ENCODE assay signal across 8 cellular contexts in genomic region chr1:27643626-27644368, GRCh38. TPM values are rescaled to one million over a fixed set of nuclear protein-coding genes. Genes with fewer than 3 reads are reported as not detected.
DNase-seq lines count a peak whose midpoint lies in the region; ATAC-seq and TF ChIP-seq lines count a peak whose summit lies in the region.

No MANE protein-coding gene starts in this region.

- no peaks in the 10 kb centered on the region for H3K36me3 ChIP-seq in OCI-LY7 (ENCODE audit: insufficient read depth, low read length)

- CTCF ChIA-PET in OCI-LY7 (lab: Charles Lee; ENCODE audit: unreplicated experiment), result interaction anchor here (0.7 kb wide), 1 partner anchor 19 kb away, joined by 3 read pairs; no protein-coding TSS in a partner anchor

- no peaks in the 10 kb centered on the region for H3K36me3 Mint-ChIP-seq in activated T-cell treated with anti-CD3 and anti-CD28 coated beads, Interleukin-2, amount 50 U/mL, for 24 hours (ENCODE audit: low read depth)
- no peaks in the 10 kb centered on the region for H3K36me3 Mint-ChIP-seq in progenitor cell of endocrine pancreas (ENCODE audit: insufficient read depth)

- no peaks in the 10 kb centered on the region for H3K79me2 ChIP-seq in OCI-LY7 (ENCODE audit: insufficient read depth, low read depth, low read length)

- no peaks in the 10 kb centered on the region for H3K9me2 ChIP-seq in OCI-LY7 (ENCODE audit: insufficient read depth, low read length)

- TF ChIP-seq CTCF in OCI-LY7 (conservative IDR thresholded peaks at IDR 0.05; ENCODE audit: low read length) (peak; percentile 83), fibroblast of mammary gland (conservative IDR thresholded peaks at IDR 0.05; ENCODE audit: control insufficient read depth, insufficient read depth, low read depth, low read length) (peak; percentile 90), progenitor cell of endocrine pancreas (IDR thresholded peaks at IDR 0.05; ENCODE audit: unreplicated experiment) (peak; percentile 76)

- peaks cover 4% of the 10 kb centered on the region for H3K4me1 ChIP-seq in OCI-LY7 (ENCODE audit: insufficient read depth, low read length, poor library complexity, severe bottlenecking)

- no peaks in the 10 kb centered on the region for H3K9me3 Mint-ChIP-seq in activated T-cell treated with anti-CD3 and anti-CD28 coated beads, Interleukin-2, amount 50 U/mL, for 24 hours
- H3K9me3 Mint-ChIP-seq in progenitor cell of endocrine pancreas (ENCODE audit: low read depth), result no peaks in the 10 kb centered on the region

- no peaks in the 10 kb centered on the region for H3K9me3 ChIP-seq in OCI-LY7 (ENCODE audit: low read length)

- H4K20me1 ChIP-seq in OCI-LY7 (ENCODE audit: insufficient read depth, low read length), result no peaks in the 10 kb centered on the region

- DNase-seq in AG20443 (ENCODE audit: low spot score), result peak; percentile 79
- peak; percentile 77 for DNase-seq in OCI-LY7 (ENCODE audit: low spot score)
- peak; percentile 78 for DNase-seq in activated T-cell treated with anti-CD3 and anti-CD28 coated beads, Interleukin-2, amount 50 U/mL, for 24 hours
- DNase-seq in fibroblast of mammary gland (ENCODE audit: low read depth), result peak; percentile 66
- DNase-seq in progenitor cell of endocrine pancreas (ENCODE audit: low spot score, unreplicated experiment), result peak; percentile 37

- ATAC-seq in GM21423 (IDR thresholded peaks at IDR 0.05; ENCODE audit: unreplicated experiment) (peak; percentile 68), HG02870 (IDR thresholded peaks at IDR 0.05; ENCODE audit: unreplicated experiment) (no peak), GM19395 (IDR thresholded peaks at IDR 0.05; ENCODE audit: unreplicated experiment) (no peak)

- H3K27ac Mint-ChIP-seq in activated T-cell treated with anti-CD3 and anti-CD28 coated beads, Interleukin-2, amount 50 U/mL, for 24 hours, result no peak overlapping the region
- no peak overlapping the region for H3K27ac Mint-ChIP-seq in progenitor cell of endocrine pancreas

- 0 out of 2 replicates have a peak overlapping the region, but pooled peaks have one; percentile 5 for H3K4me2 ChIP-seq in OCI-LY7 (ENCODE audit: low read length)

- H3K27ac ChIP-seq in OCI-LY7 (ENCODE audit: low read depth, low read length, poor library complexity, severe bottlenecking), result no peak overlapping the region

- peak overlapping the region; percentile 38; the same call in 1 of the 2 replicates for H2AFZ ChIP-seq in OCI-LY7 (ENCODE audit: low read length)

- intact Hi-C loops in OCI-LY7 (cut with micrococcal nuclease; ENCODE audit: unreplicated experiment), result no loop called here

- peaks cover 16% of the 10 kb centered on the region for H3K4me1 Mint-ChIP-seq in activated T-cell treated with anti-CD3 and anti-CD28 coated beads, Interleukin-2, amount 50 U/mL, for 24 hours (ENCODE audit: low read depth)
- no peaks in the 10 kb centered on the region for H3K4me1 Mint-ChIP-seq in progenitor cell of endocrine pancreas (ENCODE audit: low read depth)

- POLR2A ChIA-PET in OCI-LY7 (lab: Charles Lee), result no interaction called here

- no peak overlapping the region for H3K4me3 ChIP-seq in OCI-LY7 (ENCODE audit: low read depth, low read length, poor library complexity, severe bottlenecking)
- no peak overlapping the region for H3K4me3 ChIP-seq in fibroblast of mammary gland (ENCODE audit: control insufficient read depth, low read depth, low read length)

- no peaks in the 10 kb centered on the region for H3K27me3 Mint-ChIP-seq in activated T-cell treated with anti-CD3 and anti-CD28 coated beads, Interleukin-2, amount 50 U/mL, for 24 hours
- peaks cover 17% of the 10 kb centered on the region for H3K27me3 Mint-ChIP-seq in progenitor cell of endocrine pancreas

- H3K4me3 Mint-ChIP-seq in activated T-cell treated with anti-CD3 and anti-CD28 coated beads, Interleukin-2, amount 50 U/mL, for 24 hours, result no peak overlapping the region
- H3K4me3 Mint-ChIP-seq in progenitor cell of endocrine pancreas (ENCODE audit: low read depth), result no peak overlapping the region

- no TSS peak for BruUV-seq in OCI-LY7 (replicated peaks; lab: Mats Ljungman, UMichigan)

RNA-seq across cellular contexts. Expression of gene FGR, which starts 8.8 kb away (rescaled TPM):
- total RNA-seq in OCI-LY7 (2014; rRNA removed; shearing (Covaris generic)), result 2.2 and 4.1 TPM in 2 replicates
- total RNA-seq in OCI-LY7 (2022) (0.98 and 1.2 TPM in 2 replicates), progenitor cell of endocrine pancreas (not detected in 2 replicates)

RNA-seq across cellular contexts. Expression of gene IFI6, which starts 28.2 kb away (rescaled TPM):
- total RNA-seq in OCI-LY7 (2014; rRNA removed; shearing (Covaris generic)), result 7.7 and 9.5 TPM in 2 replicates
- total RNA-seq in OCI-LY7 (2022) (6.0 and 6.8 TPM in 2 replicates), progenitor cell of endocrine pancreas (4.4 and 5.7 TPM in 2 replicates)

RNA-seq across cellular contexts. Expression of gene AHDC1, which starts 39.9 kb away (rescaled TPM):
- total RNA-seq in OCI-LY7 (2014; rRNA removed; shearing (Covaris generic)), result 5.5 and 6.5 TPM in 2 replicates
- total RNA-seq in OCI-LY7 (2022), result 8.4 and 13.8 TPM in 2 replicates
- 53.3 and 56.3 TPM in 2 replicates for total RNA-seq in progenitor cell of endocrine pancreas
